Comparison of ENCODE assay signal across 17 cellular contexts in genomic region chr22:30434775-30435315, GRCh38. TPM values are rescaled to one million over a fixed set of nuclear protein-coding genes. Genes with fewer than 3 reads are reported as not detected.
DNase-seq lines count a peak whose midpoint lies in the region; ATAC-seq and TF ChIP-seq lines count a peak whose summit lies in the region.
"Had no signal": no experiment of that assay in that cellular context is flagged by ENCODE, and none has a peak within 500 bp of the region (broad histone marks: within the 10 kb centered on the region; RNA-seq: fewer than 3 reads in every experiment).

No MANE protein-coding gene starts in this region.

- H3K27ac Mint-ChIP-seq in activated CD4-positive, alpha-beta T cell treated with anti-CD3 and anti-CD28 coated beads for 36 hours = peak overlapping the region; percentile 93
- H3K27ac Mint-ChIP-seq in brain = peak overlapping the region in 3 of 5 experiments; percentile 23 to 89 (median 70)

- TF ChIP-seq CTCF in OCI-LY1 (IDR thresholded peaks at IDR 0.05; ENCODE audit: low read length) (no peak), brain (conservative IDR thresholded peaks at IDR 0.05) (no peak), spleen (IDR thresholded peaks at IDR 0.05 in 8 of 11, conservative IDR thresholded peaks at IDR 0.05 in 3 of 11) (no peak)

- no peaks in the 10 kb centered on the region for H3K79me2 ChIP-seq in OCI-LY1 (ENCODE audit: insufficient read depth, low read length)

- no peak for ATAC-seq in activated CD4-positive, alpha-beta T cell treated with anti-CD3 and anti-CD28 coated beads for 36 hours
- ATAC-seq in HG03135 (IDR thresholded peaks at IDR 0.05; ENCODE audit: unreplicated experiment) = no peak
- ATAC-seq in HG03565 (IDR thresholded peaks at IDR 0.05; ENCODE audit: unreplicated experiment) = no peak
- no peak for ATAC-seq in left ventricle myocardium superior

- no peak for DNase-seq in activated CD4-positive, alpha-beta T cell treated with anti-CD3 and anti-CD28 coated beads for 36 hours
- DNase-seq in activated CD4-positive, alpha-beta T cell treated with anti-CD3 and anti-CD28 coated beads for 48 hours = no peak
- no peak for DNase-seq in spleen
- no peak for DNase-seq in left ventricle myocardium superior
- DNase-seq: 8988T, foreskin fibroblast, NCI-H1092 treated with DMSO at 0.1 percent for 48 hours, NCI-H526 treated with DMSO at 0.1 percent for 48 hours, tibial artery had no signal

- H3K9me3 ChIP-seq in OCI-LY1 (ENCODE audit: low read length) (0 out of 2 replicates have a peak, but pooled peaks cover 2% of the 10 kb centered on the region), spleen (peaks cover 0 to 19% (median 14%) of the 10 kb centered on the region in 8 donors)
- H3K9me3 ChIP-seq: adrenal gland, SJSA1, tibial artery had no signal

- H2AFZ ChIP-seq in OCI-LY1 (ENCODE audit: low read length) = no peak overlapping the region

- no peaks in the 10 kb centered on the region for H3F3A ChIP-seq in OCI-LY1 (ENCODE audit: insufficient read depth, low read length)

- no peaks in the 10 kb centered on the region; the same call in 1 of the 2 replicates for H3K36me3 ChIP-seq in OCI-LY1 (ENCODE audit: insufficient read depth, low read length)
- peaks cover 0 to 2% (median 0%) of the 10 kb centered on the region in 6 donors for H3K36me3 ChIP-seq in spleen
- H3K36me3 ChIP-seq: adrenal gland, SJSA1, tibial artery had no signal

- H3K36me3 Mint-ChIP-seq in activated CD4-positive, alpha-beta T cell treated with anti-CD3 and anti-CD28 coated beads for 36 hours (ENCODE audit: low read depth) = peaks cover 14% of the 10 kb centered on the region
- H3K36me3 Mint-ChIP-seq in brain = no peaks in the 10 kb centered on the region

- no peak overlapping the region; the same call in 1 of the 2 replicates for H3K9ac ChIP-seq in OCI-LY1 (ENCODE audit: low read length)

- H3K27me3 ChIP-seq in OCI-LY1 (ENCODE audit: insufficient read depth, low read length) (no peaks in the 10 kb centered on the region), spleen (replicated peaks in 1 of 7) (peaks cover 0 to 20% (median 0%) of the 10 kb centered on the region in 7 donors)
- H3K27me3 ChIP-seq: adrenal gland, SJSA1 had no signal

- H4K20me1 ChIP-seq in OCI-LY1 (ENCODE audit: insufficient read depth, low read length) = no peaks in the 10 kb centered on the region

- POLR2A ChIA-PET in activated CD4-positive, alpha-beta T cell treated with anti-CD3 and anti-CD28 coated beads for 36 hours (lab: Charles Lee) = interaction anchor here (1.3 kb wide), 1 partner anchor 11 kb away, joined by 3 read pairs; no protein-coding TSS in a partner anchor

- H3K9me3 Mint-ChIP-seq in activated CD4-positive, alpha-beta T cell treated with anti-CD3 and anti-CD28 coated beads for 36 hours (ENCODE audit: low read depth) = peaks cover 10% of the 10 kb centered on the region
- no peaks in the 10 kb centered on the region for H3K9me3 Mint-ChIP-seq in brain

- H3K4me3 ChIP-seq in OCI-LY1 (ENCODE audit: low read depth, low read length, poor library complexity, severe bottlenecking) (peak overlapping the region; percentile 56), spleen (peak overlapping the region in 1 of 8 donors; percentile 50)
- H3K4me3 ChIP-seq: adrenal gland, SJSA1, tibial artery had no signal

- peak overlapping the region; percentile 65 for H3K4me2 ChIP-seq in OCI-LY1 (ENCODE audit: low read length)

- WGBS in spleen, 5 donors = 57 to 100% (median 74%) methylated on average over 1 of the region's 1 CpG; no CpG with 5 or more reads in 1 of the 5 donors

- no peak overlapping the region for H3K27ac ChIP-seq in OCI-LY1 (ENCODE audit: low read depth, low read length, poor library complexity, severe bottlenecking)
- H3K27ac ChIP-seq in spleen = peak overlapping the region; percentile 76 to 93 (median 82)
- H3K27ac ChIP-seq: SJSA1, tibial artery had no signal

- TF ChIP-seq POLR2A in spleen (IDR thresholded peaks at IDR 0.05) = no peak

- H3K4me1 Mint-ChIP-seq in activated CD4-positive, alpha-beta T cell treated with anti-CD3 and anti-CD28 coated beads for 36 hours = peaks cover 27% of the 10 kb centered on the region
- peaks cover 17% of the 10 kb centered on the region for H3K4me1 Mint-ChIP-seq in brain

- intact Hi-C loops in activated CD4-positive, alpha-beta T cell treated with anti-CD3 and anti-CD28 coated beads for 36 hours (cut with DNase I, micrococcal nuclease) = loop anchor here in 1 of 2 experiments (1.0 kb wide), 1 partner anchor 9 kb away; no protein-coding TSS in a partner anchor
- intact Hi-C loops in spleen (cut with DNase I; ENCODE audit: low total_unique reads) = no loop called here
- intact Hi-C loops in left ventricle myocardium superior (cut with micrococcal nuclease) = no loop called here

- CTCF ChIA-PET in activated CD4-positive, alpha-beta T cell treated with anti-CD3 and anti-CD28 coated beads for 36 hours (lab: Charles Lee) = interaction anchor here (0.7 to 2.7 kb wide), 5 partner anchors 8 to 172 kb away, joined by 3 to 16 read pairs (median 3); partner anchors contain the start of gene MTFP1

- H3K27me3 Mint-ChIP-seq in activated CD4-positive, alpha-beta T cell treated with anti-CD3 and anti-CD28 coated beads for 36 hours = peaks cover 6% of the 10 kb centered on the region
- H3K27me3 Mint-ChIP-seq in brain = peaks cover 6% of the 10 kb centered on the region

- peak overlapping the region; percentile 75 for H3K4me3 Mint-ChIP-seq in activated CD4-positive, alpha-beta T cell treated with anti-CD3 and anti-CD28 coated beads for 36 hours
- no peak overlapping the region for H3K4me3 Mint-ChIP-seq in brain

- H3K9me2 ChIP-seq in OCI-LY1 (ENCODE audit: low read depth, low read length) = no peaks in the 10 kb centered on the region

- peaks cover 15% of the 10 kb centered on the region for H3K4me1 ChIP-seq in OCI-LY1 (ENCODE audit: insufficient read depth, low read length, severe bottlenecking)
- H3K4me1 ChIP-seq in spleen = peaks cover 0 to 10% (median 0%) of the 10 kb centered on the region in 6 donors
- H3K4me1 ChIP-seq: adrenal gland, tibial artery had no signal

RNA-seq across cellular contexts. Expression of gene MTFP1, which starts 9.3 kb away (rescaled TPM):
- total RNA-seq in activated CD4-positive, alpha-beta T cell treated with anti-CD3 and anti-CD28 coated beads for 36 hours = 10 to 100 TPM; 47.0 to 54.6 TPM
- polyA plus RNA-seq in brain (ENCODE audit: insufficient read depth, low read depth, low replicate concordance) (10.5 TPM), spleen (10 to 100 TPM; 16.9 to 30.4 (median 26.4) TPM)
- total RNA-seq in spleen (10 to 100 TPM in 6 of 7 donors, 1 to 10 TPM in 1; 9.9 to 36.8 (median 15.4) TPM), left ventricle myocardium superior (16.3 TPM)

RNA-seq across cellular contexts. Expression of gene SEC14L3, which starts 37.0 kb away (rescaled TPM):
- not detected for total RNA-seq in activated CD4-positive, alpha-beta T cell treated with anti-CD3 and anti-CD28 coated beads for 36 hours
- polyA plus RNA-seq in brain (ENCODE audit: insufficient read depth, low read depth, low replicate concordance) (not detected), spleen (not detected)
- total RNA-seq in spleen (not detected), left ventricle myocardium superior (not detected)
- total RNA-seq: dermis microvascular lymphatic vessel endothelial cell, sciatic nerve, SJSA1 had no signal
- polyA plus RNA-seq: adrenal gland had no signal

RNA-seq across cellular contexts. Expression of gene SEC14L2, which starts 38.0 kb away (rescaled TPM):
- 10 to 100 TPM; 13.8 to 18.2 TPM for total RNA-seq in activated CD4-positive, alpha-beta T cell treated with anti-CD3 and anti-CD28 coated beads for 36 hours
- polyA plus RNA-seq in brain (ENCODE audit: insufficient read depth, low read depth, low replicate concordance) (25.3 TPM), spleen (1 to 10 TPM in 1 of 3 donors, under 1 TPM in 2; 0.54 to 1.5 (median 0.96) TPM)
- total RNA-seq in spleen (1 to 10 TPM in 6 of 7 donors, under 1 TPM in 1; 0.52 to 6.1 (median 2.4) TPM), left ventricle myocardium superior (0.82 TPM)

RNA-seq across cellular contexts. Expression of gene RNF215, which starts 47.6 kb away (rescaled TPM):
- total RNA-seq in activated CD4-positive, alpha-beta T cell treated with anti-CD3 and anti-CD28 coated beads for 36 hours = 1 to 10 TPM; 4.3 to 7.4 TPM
- polyA plus RNA-seq in brain (ENCODE audit: insufficient read depth, low read depth, low replicate concordance) = 8.0 TPM
- 10 to 100 TPM; 10.2 to 19.5 (median 15.9) TPM for total RNA-seq in spleen
- polyA plus RNA-seq in spleen = 10 to 100 TPM in 1 of 3 donors, 1 to 10 TPM in 2; 6.5 to 11.0 (median 8.3) TPM
- 5.4 TPM for total RNA-seq in left ventricle myocardium superior
